Comparison of ENCODE assay signal across 8 cellular contexts in the genomic region with DNA sequence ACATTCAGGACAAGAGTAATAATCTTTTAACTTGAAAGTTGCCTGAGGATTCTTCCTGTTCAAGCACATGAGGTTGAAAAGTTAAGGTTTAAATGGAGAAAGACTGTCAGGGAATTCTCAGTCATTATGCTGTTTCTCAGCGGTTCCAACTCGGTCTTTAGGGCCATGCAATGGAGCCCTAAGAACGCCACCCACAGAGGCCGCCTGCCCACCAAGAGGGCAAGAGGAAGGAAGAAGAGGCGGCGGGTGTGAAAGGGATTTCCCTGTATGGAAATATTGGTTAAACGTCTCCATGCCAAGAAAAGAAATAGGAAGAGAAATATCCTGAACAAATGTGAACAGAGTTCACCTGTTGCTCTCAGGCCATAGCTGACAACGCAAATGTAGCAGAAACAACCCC.
"Had no signal": no experiment of that assay in that cellular context is flagged by ENCODE, and none has a peak within 500 bp of the region (broad histone marks: within the 10 kb centered on the region; RNA-seq: fewer than 3 reads in every experiment).

No MANE protein-coding gene starts in this region.

- DNase-seq: GM23248, GOT3, H7, KBM-7 had no signal

- H3K9me3 ChIP-seq: HAP-1 had no signal

- H2AFZ ChIP-seq: GM23248 had no signal

- ATAC-seq: HCT116, HepG2 had no signal

- H3K4me3 ChIP-seq: GM23248, HAP-1 had no signal

- H3K9ac ChIP-seq: GM23248 had no signal

- H3K4me1 ChIP-seq: HAP-1 had no signal

- H3K27ac ChIP-seq: GM23248, HL-60 had no signal

- H3K36me3 ChIP-seq: HAP-1 had no signal
